In the genomic region with DNA sequence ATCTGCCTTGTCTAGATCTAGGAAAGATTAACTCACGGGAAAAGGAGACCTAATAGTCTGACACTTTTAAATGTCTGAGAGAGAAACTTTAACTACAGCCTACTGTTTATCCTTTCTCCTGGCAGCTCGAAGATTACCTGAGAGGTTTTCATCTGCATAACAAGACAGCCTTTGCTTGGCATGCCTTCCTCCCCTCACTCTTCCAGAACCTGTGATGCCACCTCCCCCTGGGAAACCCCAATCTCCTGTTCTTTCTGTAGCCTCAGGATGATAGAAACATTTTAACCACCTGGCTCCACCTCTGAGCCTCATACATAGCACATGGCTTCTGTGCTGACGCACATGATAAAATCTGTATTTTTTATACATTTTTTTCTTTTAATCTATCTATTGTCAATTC, we compare ENCODE assay signal across 21 cellular contexts.
DNase-seq lines count a peak whose midpoint lies in the region; ATAC-seq, FAIRE-seq and TF ChIP-seq lines count a peak whose summit lies in the region.
"Had no signal": no experiment of that assay in that cellular context is flagged by ENCODE, and none has a peak within 500 bp of the region (broad histone marks: within the 10 kb centered on the region; RNA-seq: fewer than 3 reads in every experiment).

No MANE protein-coding gene starts in this region.

- H3K4me3 Mint-ChIP-seq in endodermal cell (no peak overlapping the region), mesothelial cell of epicardium (no peak overlapping the region)
- H3K4me3 Mint-ChIP-seq in naive thymus-derived CD8-positive, alpha-beta T cell = no peak overlapping the region
- H3K4me3 Mint-ChIP-seq: CD14-positive monocyte; CD4-positive, alpha-beta memory T cell had no signal

- H3K36me3 Mint-ChIP-seq in endodermal cell (ENCODE audit: low read depth) = no peaks in the 10 kb centered on the region
- no peaks in the 10 kb centered on the region for H3K36me3 Mint-ChIP-seq in mesothelial cell of epicardium
- no peaks in the 10 kb centered on the region for H3K36me3 Mint-ChIP-seq in naive thymus-derived CD8-positive, alpha-beta T cell
- H3K36me3 Mint-ChIP-seq: CD14-positive monocyte; CD4-positive, alpha-beta memory T cell had no signal

- no TSS peak for BruUV-seq in HepG2 (replicated peaks; lab: Mats Ljungman, UMichigan)

- CTCF ChIA-PET in HepG2 (lab: Yijun Ruan, JAX; ENCODE audit: low intra/inter-chr PET ratio, low total read pairs) = no interaction called here

- POLR2A ChIA-PET in HepG2 (lab: Yijun Ruan, JAX) = no interaction called here
- POLR2A ChIA-PET in naive thymus-derived CD8-positive, alpha-beta T cell (lab: Charles Lee) = no interaction called here

- no peak for TF ChIP-seq EP300 in HepG2 (IDR thresholded peaks at IDR 0.05; ENCODE audit: low read depth in 2 of 2, low read length in 2 of 2)
- TF ChIP-seq EP300 in HepG2 (CRISPR knock-in tag; IDR thresholded peaks at IDR 0.05; ENCODE audit: borderline replicate concordance) = no peak

- intact Hi-C loops in HepG2 (cut with micrococcal nuclease; ENCODE audit: unreplicated experiment) = no loop called here
- intact Hi-C loops in right lobe of liver (cut with DNase I) = no loop called here
- intact Hi-C loops in uterus (cut with DNase I; ENCODE audit: low total_unique reads) = no loop called here

- no peak overlapping the region for H2AFZ ChIP-seq in HepG2 (ENCODE audit: low read length)

- no peaks in the 10 kb centered on the region for H4K20me1 ChIP-seq in HepG2 (ENCODE audit: insufficient read depth, low read length)
- H4K20me1 ChIP-seq: BLaER1 had no signal

- H3K9me3 Mint-ChIP-seq in endodermal cell (no peaks in the 10 kb centered on the region), mesothelial cell of epicardium (no peaks in the 10 kb centered on the region)
- H3K9me3 Mint-ChIP-seq in naive thymus-derived CD8-positive, alpha-beta T cell = peaks cover 0 to 8% (median 2%) of the 10 kb centered on the region in 9 donors

- no peaks in the 10 kb centered on the region for H3K79me2 ChIP-seq in HepG2 (ENCODE audit: insufficient read depth, low read length)

- H3K4me1 ChIP-seq in HepG2 (ENCODE audit: insufficient read depth, low read length) (no peaks in the 10 kb centered on the region), right lobe of liver (no peaks in the 10 kb centered on the region), endodermal cell (ENCODE audit: control insufficient read depth, insufficient read depth, low read length) (no peaks in the 10 kb centered on the region), uterus (no peaks in the 10 kb centered on the region)
- H3K4me1 ChIP-seq: A549 had no signal

- H3K27me3 Mint-ChIP-seq in endodermal cell (ENCODE audit: insufficient read depth) = no peaks in the 10 kb centered on the region
- no peaks in the 10 kb centered on the region for H3K27me3 Mint-ChIP-seq in mesothelial cell of epicardium (ENCODE audit: low read depth)
- no peaks in the 10 kb centered on the region for H3K27me3 Mint-ChIP-seq in naive thymus-derived CD8-positive, alpha-beta T cell
- H3K27me3 Mint-ChIP-seq: CD4-positive, alpha-beta memory T cell had no signal

- DNase-seq in HepG2 (ENCODE audit: low spot score) = no peak
- no peak for DNase-seq in right lobe of liver
- DNase-seq in endodermal cell = peak; percentile 85
- no peak for DNase-seq in mesothelial cell of epicardium (ENCODE audit: low spot score in 2 of 2, unreplicated experiment in 2 of 2)
- DNase-seq in naive thymus-derived CD8-positive, alpha-beta T cell = no peak
- no peak for DNase-seq in hippocampal formation (lab: John Stamatoyannopoulos, UW)
- DNase-seq in ACHN = no peak
- no peak for DNase-seq in uterus
- DNase-seq: CD4-positive, alpha-beta memory T cell; DMS153; DMS79; GDM1; IMR-90 had no signal

- 24% methylated on average over 3 of the region's 3 CpGs for WGBS in HepG2 (ENCODE audit: low lambda C conversion rate)
- 41% methylated on average over 3 of the region's 3 CpGs for WGBS in right lobe of liver (ENCODE audit: insufficient coverage, low coverage, low lambda C conversion rate, missing lambda C conversion rate)
- 28 to 50% methylated on average over 2 to 3 of the region's 3 CpGs for WGBS in endodermal cell (ENCODE audit: insufficient coverage in 1 of 2, insufficient read length in 1 of 2), 2 experiments

- H3K9me3 ChIP-seq in HepG2 (ENCODE audit: low read length) (peaks cover 95% of the 10 kb centered on the region), right lobe of liver (no peaks in the 10 kb centered on the region), endodermal cell (ENCODE audit: control insufficient read depth, low read length) (peaks cover 4% of the 10 kb centered on the region), uterus (no peaks in the 10 kb centered on the region)
- H3K9me3 ChIP-seq: A549, BLaER1 had no signal

- FAIRE-seq in HepG2 (lab: Jason Lieb, UNC) = no peak
- FAIRE-seq: A549, GM12892, GM18507, H54, K562 had no signal

- TF ChIP-seq POLR2A in HepG2 (IDR thresholded peaks at IDR 0.05; ENCODE audit: insufficient read depth in 1 of 2, low read depth in 2 of 2, low read length in 2 of 2) = no peak
- no peak for TF ChIP-seq POLR2A in right lobe of liver (IDR thresholded peaks at IDR 0.05)
- TF ChIP-seq POLR2A in uterus (IDR thresholded peaks at IDR 0.05) = no peak

- H3K9ac ChIP-seq in HepG2 (ENCODE audit: insufficient read depth, low read depth, low read length) = no peak overlapping the region
- H3K9ac ChIP-seq in endodermal cell (ENCODE audit: extremely low read depth, low read length, poor library complexity, severe bottlenecking) = no peak overlapping the region
- H3K9ac ChIP-seq: BLaER1 had no signal

- H3K4me3 ChIP-seq in HepG2 (replicated peaks in 1 of 3; ENCODE audit: insufficient read depth in 1 of 3, low read depth in 2 of 3, low read length in 3 of 3) (no peak overlapping the region), right lobe of liver (no peak overlapping the region), endodermal cell (ENCODE audit: low read length) (no peak overlapping the region), uterus (no peak overlapping the region)
- H3K4me3 ChIP-seq: A549, BLaER1, K562 had no signal

- H3K4me1 Mint-ChIP-seq in endodermal cell (peaks cover 21% of the 10 kb centered on the region), mesothelial cell of epicardium (peaks cover 51% of the 10 kb centered on the region)
- no peaks in the 10 kb centered on the region for H3K4me1 Mint-ChIP-seq in naive thymus-derived CD8-positive, alpha-beta T cell
- H3K4me1 Mint-ChIP-seq: CD14-positive monocyte; CD4-positive, alpha-beta memory T cell had no signal

- ATAC-seq in HepG2 = no peak
- ATAC-seq in right lobe of liver = no peak
- ATAC-seq in naive thymus-derived CD8-positive, alpha-beta T cell = no peak
- ATAC-seq: A549, K562 had no signal

- in situ Hi-C loops in HepG2 (cut with HindIII; ENCODE audit: extremely low pct_ligation_motif_present, low pct_unique_long_range_greater_than_20kb) (no loop called here), ACHN (cut with HindIII; ENCODE audit: low pct_ligation_motif_present, low pct_unique_long_range_greater_than_20kb, low sequenced_read_pairs) (no loop called here)

- H3K4me2 ChIP-seq in HepG2 (ENCODE audit: low read depth, low read length) = no peak overlapping the region
- H3K4me2 ChIP-seq: A549, BLaER1 had no signal

- no peaks in the 10 kb centered on the region for H3K36me3 ChIP-seq in HepG2 (replicated peaks in 1 of 2; ENCODE audit: control insufficient read depth in 1 of 2, insufficient read depth in 2 of 2, low read length in 2 of 2)
- H3K36me3 ChIP-seq in right lobe of liver = no peaks in the 10 kb centered on the region
- no peaks in the 10 kb centered on the region for H3K36me3 ChIP-seq in endodermal cell (ENCODE audit: control insufficient read depth, insufficient read depth, low read length)
- no peaks in the 10 kb centered on the region for H3K36me3 ChIP-seq in uterus
- H3K36me3 ChIP-seq: BLaER1 had no signal

- TF ChIP-seq CTCF in HepG2 (CRISPR knock-in tag; IDR thresholded peaks at IDR 0.05) (no peak), right lobe of liver (IDR thresholded peaks at IDR 0.05) (no peak), endodermal cell (conservative IDR thresholded peaks at IDR 0.05) (no peak), mesothelial cell of epicardium (IDR thresholded peaks at IDR 0.05; ENCODE audit: unreplicated experiment) (no peak), uterus (IDR thresholded peaks at IDR 0.05) (no peak)

- H3K27ac ChIP-seq in HepG2 (ENCODE audit: extremely low read length, insufficient read depth, low read length) (no peak overlapping the region), right lobe of liver (no peak overlapping the region), endodermal cell (ENCODE audit: low read depth, low read length) (no peak overlapping the region), uterus (no peak overlapping the region)
- H3K27ac ChIP-seq: 22Rv1, A549, BLaER1 had no signal

- peak overlapping the region; percentile 64 for H3K27ac Mint-ChIP-seq in endodermal cell
- H3K27ac Mint-ChIP-seq in mesothelial cell of epicardium = peak overlapping the region; percentile 80
- no peak overlapping the region for H3K27ac Mint-ChIP-seq in naive thymus-derived CD8-positive, alpha-beta T cell
- H3K27ac Mint-ChIP-seq: CD14-positive monocyte; CD4-positive, alpha-beta memory T cell had no signal

- no peak for TF ChIP-seq RAD21 in HepG2 (CRISPR knock-in tag; IDR thresholded peaks at IDR 0.05)

- H3K27me3 ChIP-seq in HepG2 (ENCODE audit: control insufficient read depth in 1 of 2, insufficient read depth in 2 of 2, low read length in 2 of 2) (no peaks in the 10 kb centered on the region), right lobe of liver (no peaks in the 10 kb centered on the region), endodermal cell (ENCODE audit: control insufficient read depth, insufficient read depth, low read length, poor library complexity, severe bottlenecking) (no peaks in the 10 kb centered on the region), uterus (no peaks in the 10 kb centered on the region)
- H3K27me3 ChIP-seq: BLaER1 had no signal

TF ChIP-seq in HepG2, 621 proteins besides CTCF, POLR2A, EP300 and RAD21 (continues in another document):
- TF ChIP-seq ZNF550 (CRISPR knock-in tag; IDR thresholded peaks at IDR 0.05; ENCODE audit: borderline replicate concordance) = no peak
- TF ChIP-seq, protein P1, sequence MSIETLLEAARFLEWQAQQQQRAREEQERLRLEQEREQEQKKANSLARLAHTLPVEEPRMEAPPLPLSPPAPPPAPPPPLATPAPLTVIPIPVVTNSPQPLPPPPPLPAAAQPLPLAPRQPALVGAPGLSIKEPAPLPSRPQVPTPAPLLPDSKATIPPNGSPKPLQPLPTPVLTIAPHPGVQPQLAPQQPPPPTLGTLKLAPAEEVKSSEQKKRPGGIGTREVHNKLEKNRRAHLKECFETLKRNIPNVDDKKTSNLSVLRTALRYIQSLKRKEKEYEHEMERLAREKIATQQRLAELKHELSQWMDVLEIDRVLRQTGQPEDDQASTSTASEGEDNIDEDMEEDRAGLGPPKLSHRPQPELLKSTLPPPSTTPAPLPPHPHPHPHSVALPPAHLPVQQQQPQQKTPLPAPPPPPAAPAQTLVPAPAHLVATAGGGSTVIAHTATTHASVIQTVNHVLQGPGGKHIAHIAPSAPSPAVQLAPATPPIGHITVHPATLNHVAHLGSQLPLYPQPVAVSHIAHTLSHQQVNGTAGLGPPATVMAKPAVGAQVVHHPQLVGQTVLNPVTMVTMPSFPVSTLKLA (IDR thresholded peaks at IDR 0.05) = peak; percentile 82
- no peak for TF ChIP-seq ZNF17 (CRISPR knock-in tag; IDR thresholded peaks at IDR 0.05)
- no peak for TF ChIP-seq IRF2 (CRISPR knock-in tag; IDR thresholded peaks at IDR 0.05)

Comparison
In these comparisons a context has a peak if more than half of its experiments do, and no peak if none do; other contexts are left out.
1. H3K27ac Mint-ChIP-seq: peak in endodermal cell (single experiment) and mesothelial cell of epicardium (single experiment); none in naive thymus-derived CD8-positive, alpha-beta T cell (0 of 10).